11 cellular contexts compared by ENCODE assay signal in the genomic region with DNA sequence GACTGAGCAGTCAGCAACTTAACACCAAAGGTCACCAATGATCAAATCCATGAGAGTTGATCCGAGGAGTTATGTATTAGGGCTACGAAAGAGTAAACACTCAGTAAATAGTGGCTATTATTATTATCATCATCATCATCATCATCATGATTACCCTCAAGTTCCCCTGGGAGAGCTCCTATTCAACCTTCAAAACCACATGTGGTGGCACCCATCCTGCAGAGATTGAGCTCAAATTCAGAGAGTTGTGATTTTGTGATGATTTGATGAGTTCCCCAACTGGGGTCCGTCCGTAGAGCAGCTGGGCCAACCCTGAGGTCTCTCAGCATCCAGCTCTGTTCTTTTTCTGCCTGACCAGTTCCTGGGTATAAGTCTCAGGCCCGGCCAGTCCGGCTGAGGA. TPM values are rescaled to one million over a fixed set of nuclear protein-coding genes. Genes with fewer than 3 reads are reported as not detected.
"Had no signal": no experiment of that assay in that cellular context is flagged by ENCODE, and none has a peak within 500 bp of the region (broad histone marks: within the 10 kb centered on the region; RNA-seq: fewer than 3 reads in every experiment).

No MANE protein-coding gene starts in this region.

RNA-seq across cellular contexts. Expression of gene CGB3, which starts 1.0 kb away (rescaled TPM):
- total RNA-seq: OCI-LY7, PC-3, PC-9, Peyer's patch, Right ventricle myocardium inferior, Right ventricle myocardium superior, RPMI7951, SJCRH30, SJSA1, SK-MEL-5, T-cell had no signal

RNA-seq across cellular contexts. Expression of gene CGB2, which starts 6.6 kb away (rescaled TPM):
- total RNA-seq: OCI-LY7, PC-3, PC-9, Peyer's patch, Right ventricle myocardium inferior, Right ventricle myocardium superior, RPMI7951, SJCRH30, SJSA1, SK-MEL-5, T-cell had no signal

RNA-seq across cellular contexts. Expression of gene LHB, which starts 8.2 kb away (rescaled TPM):
- total RNA-seq: PC-3, Right ventricle myocardium inferior, Right ventricle myocardium superior, RPMI7951, SJCRH30, SK-MEL-5 had no signal

RNA-seq across cellular contexts. Expression of gene CGB1, which starts 11.6 kb away (rescaled TPM):
- total RNA-seq: OCI-LY7, Peyer's patch, Right ventricle myocardium inferior, Right ventricle myocardium superior, RPMI7951, SJCRH30, SK-MEL-5, T-cell had no signal

RNA-seq across cellular contexts. Expression of gene CGB5, which starts 18.6 kb away (rescaled TPM):
- total RNA-seq: OCI-LY7, PC-3, Peyer's patch, Right ventricle myocardium inferior, Right ventricle myocardium superior, RPMI7951, SJCRH30, SJSA1, SK-MEL-5, T-cell had no signal
